In the genomic region with DNA sequence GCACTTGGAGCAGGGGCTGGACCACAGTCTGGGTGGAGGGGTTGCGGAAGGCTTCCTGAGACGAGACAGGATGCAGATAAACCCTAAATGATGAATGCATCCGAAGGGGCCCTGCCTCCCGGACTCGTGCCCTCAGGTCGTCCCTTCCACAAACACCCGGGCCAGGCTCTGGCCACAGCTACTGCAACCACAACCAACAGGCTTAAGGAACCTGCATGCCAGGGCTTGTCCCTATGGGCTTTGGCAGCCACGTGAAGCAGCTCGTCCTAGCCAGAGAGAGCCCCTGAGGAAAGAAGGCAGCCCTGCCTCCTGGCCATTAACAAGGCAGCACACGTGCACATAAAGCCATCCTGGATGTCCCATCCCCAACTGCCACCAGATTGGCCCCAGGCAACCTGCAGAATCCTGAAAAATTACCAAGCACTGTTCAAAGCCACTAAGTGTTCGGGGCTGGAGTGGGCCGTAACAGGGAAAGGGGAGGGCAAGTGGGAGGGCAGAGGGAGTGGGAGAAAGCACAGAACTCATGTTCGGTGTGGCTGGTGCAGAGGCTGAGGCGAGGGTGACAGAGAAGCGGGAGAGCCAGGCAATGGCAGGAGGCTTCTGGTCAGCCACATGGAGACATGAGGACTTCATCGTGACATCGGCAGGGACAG, we compare ENCODE assay signal across 2 cellular contexts.
TF ChIP-seq lines count a peak whose summit lies in the region.

No MANE protein-coding gene starts in this region.

TF ChIP-seq in IMR-90, 13 proteins besides CTCF, POLR2A, EP300 and RAD21:
- TF ChIP-seq MXI1 (IDR thresholded peaks at IDR 0.05; ENCODE audit: borderline replicate concordance, low read depth, low read length) (no peak), MAZ (IDR thresholded peaks at IDR 0.05; ENCODE audit: borderline replicate concordance, low read depth, low read length) (no peak), SMC3 (IDR thresholded peaks at IDR 0.05; ENCODE audit: low read depth, low read length) (no peak), FOS (IDR thresholded peaks at IDR 0.05; ENCODE audit: low read depth, low read length) (no peak), RFX5 (IDR thresholded peaks at IDR 0.05; ENCODE audit: low read depth, low read length) (no peak), MAFK (IDR thresholded peaks at IDR 0.05; ENCODE audit: low read depth, low read length) (no peak)
- TF ChIP-seq, protein P1, sequence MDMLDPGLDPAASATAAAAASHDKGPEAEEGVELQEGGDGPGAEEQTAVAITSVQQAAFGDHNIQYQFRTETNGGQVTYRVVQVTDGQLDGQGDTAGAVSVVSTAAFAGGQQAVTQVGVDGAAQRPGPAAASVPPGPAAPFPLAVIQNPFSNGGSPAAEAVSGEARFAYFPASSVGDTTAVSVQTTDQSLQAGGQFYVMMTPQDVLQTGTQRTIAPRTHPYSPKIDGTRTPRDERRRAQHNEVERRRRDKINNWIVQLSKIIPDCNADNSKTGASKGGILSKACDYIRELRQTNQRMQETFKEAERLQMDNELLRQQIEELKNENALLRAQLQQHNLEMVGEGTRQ (IDR thresholded peaks at IDR 0.05; ENCODE audit: low read depth, low read length), result no peak
TF ChIP-seq in IMR-90: peak in this region for 0.

TF ChIP-seq in H1, 55 proteins besides CTCF, POLR2A, EP300 and RAD21:
- TF ChIP-seq CHD2 (IDR thresholded peaks at IDR 0.05; ENCODE audit: low read length), result no peak
- TF ChIP-seq CREB1 (IDR thresholded peaks at IDR 0.05), result no peak
- no peak for TF ChIP-seq TBP (IDR thresholded peaks at IDR 0.05; ENCODE audit: low read depth, low read length)
- no peak for TF ChIP-seq CBX5 (IDR thresholded peaks at IDR 0.05; ENCODE audit: low read depth, low read length)
- no peak for TF ChIP-seq TAF1 (IDR thresholded peaks at IDR 0.05; ENCODE audit: low read depth, low read length)
- no peak for TF ChIP-seq BCL11A (IDR thresholded peaks at IDR 0.05; ENCODE audit: low read depth in 2 of 2, low read length in 2 of 2)
- TF ChIP-seq SIN3A (conservative IDR thresholded peaks at IDR 0.05 in 1 of 2, IDR thresholded peaks at IDR 0.05 in 1 of 2; ENCODE audit: low read depth in 1 of 2, low read length in 2 of 2), result no peak
- TF ChIP-seq, protein P2, sequence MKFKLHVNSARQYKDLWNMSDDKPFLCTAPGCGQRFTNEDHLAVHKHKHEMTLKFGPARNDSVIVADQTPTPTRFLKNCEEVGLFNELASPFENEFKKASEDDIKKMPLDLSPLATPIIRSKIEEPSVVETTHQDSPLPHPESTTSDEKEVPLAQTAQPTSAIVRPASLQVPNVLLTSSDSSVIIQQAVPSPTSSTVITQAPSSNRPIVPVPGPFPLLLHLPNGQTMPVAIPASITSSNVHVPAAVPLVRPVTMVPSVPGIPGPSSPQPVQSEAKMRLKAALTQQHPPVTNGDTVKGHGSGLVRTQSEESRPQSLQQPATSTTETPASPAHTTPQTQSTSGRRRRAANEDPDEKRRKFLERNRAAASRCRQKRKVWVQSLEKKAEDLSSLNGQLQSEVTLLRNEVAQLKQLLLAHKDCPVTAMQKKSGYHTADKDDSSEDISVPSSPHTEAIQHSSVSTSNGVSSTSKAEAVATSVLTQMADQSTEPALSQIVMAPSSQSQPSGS (IDR thresholded peaks at IDR 0.05; ENCODE audit: low read length), result no peak
- TF ChIP-seq, protein P3, sequence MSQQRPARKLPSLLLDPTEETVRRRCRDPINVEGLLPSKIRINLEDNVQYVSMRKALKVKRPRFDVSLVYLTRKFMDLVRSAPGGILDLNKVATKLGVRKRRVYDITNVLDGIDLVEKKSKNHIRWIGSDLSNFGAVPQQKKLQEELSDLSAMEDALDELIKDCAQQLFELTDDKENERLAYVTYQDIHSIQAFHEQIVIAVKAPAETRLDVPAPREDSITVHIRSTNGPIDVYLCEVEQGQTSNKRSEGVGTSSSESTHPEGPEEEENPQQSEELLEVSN (IDR thresholded peaks at IDR 0.05), result no peak
- TF ChIP-seq POU5F1 (IDR thresholded peaks at IDR 0.05; ENCODE audit: low read depth, low read length), result no peak
